In the genomic region with DNA sequence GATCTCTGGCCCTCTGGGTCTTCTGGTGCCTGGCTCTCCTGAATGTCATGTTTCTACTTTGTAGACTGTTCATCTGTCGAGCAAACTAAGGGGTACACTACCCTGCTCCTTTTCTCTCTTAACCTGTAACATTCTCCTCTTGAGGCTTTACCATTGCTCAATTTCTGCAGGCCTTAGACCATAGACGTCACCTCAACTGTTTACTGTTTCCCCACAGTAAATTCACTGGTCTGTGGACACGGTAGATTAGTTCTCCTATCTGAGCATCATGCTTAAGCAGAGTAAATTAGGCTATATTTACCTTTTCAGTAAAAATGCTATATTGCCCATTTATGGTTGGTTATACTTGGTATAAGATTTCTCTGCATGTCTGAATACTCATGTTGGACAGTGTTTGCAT, we compare ENCODE assay signal across 17 cellular contexts.
"Had no signal": no experiment of that assay in that cellular context is flagged by ENCODE, and none has a peak within 500 bp of the region (broad histone marks: within the 10 kb centered on the region; RNA-seq: fewer than 3 reads in every experiment).

No MANE protein-coding gene starts in this region.

- H3K4me3 ChIP-seq: cardiac muscle cell, dorsolateral prefrontal cortex, left lung, testis, upper lobe of left lung had no signal

- ATAC-seq: activated naive CD8-positive, alpha-beta T cell treated with anti-CD3 and anti-CD28 coated beads, Interleukin-2, amount 50 U/mL, for 24 hours; activated T-helper 17 cell treated with anti-CD3 and anti-CD28 coated beads, Interleukin-2, amount 50 U/mL, for 72 hours; left lung; natural killer cell; right cardiac atrium; stimulated activated naive CD8-positive, alpha-beta T cell treated with anti-CD3 and anti-CD28 coated beads, Interleukin-15, amount 100 ng/mL, for 72 hours had no signal

- H3K4me1 ChIP-seq: left lung, testis, upper lobe of left lung had no signal

- H3K27ac ChIP-seq: cardiac muscle cell, dorsolateral prefrontal cortex, left lung, testis, upper lobe of left lung had no signal

- H3K27me3 ChIP-seq: cardiac muscle cell, dorsolateral prefrontal cortex, left lung, testis, upper lobe of left lung had no signal

- DNase-seq: activated CD4-positive, alpha-beta T cell treated with anti-CD3 and anti-CD28 coated beads, Interleukin-2, amount 10 ng/mL, durations not matched to agents 7 days and 5 days; activated naive CD4-positive, alpha-beta T cell treated with anti-CD3 and anti-CD28 coated beads for 36 hours; activated naive CD8-positive, alpha-beta T cell treated with anti-CD3 and anti-CD28 coated beads, Interleukin-2, amount 50 U/mL, for 24 hours; dorsolateral prefrontal cortex; endodermal cell; kidney; left lung; mammary epithelial cell; natural killer cell; nucleus accumbens; right cardiac atrium; stimulated activated naive CD8-positive, alpha-beta T cell treated with anti-CD3 and anti-CD28 coated beads, Interleukin-15, amount 100 ng/mL, for 72 hours; SW 1271; testis; upper lobe of left lung had no signal

- H3K9me3 ChIP-seq: left lung, testis, upper lobe of left lung had no signal
